In the genomic region with DNA sequence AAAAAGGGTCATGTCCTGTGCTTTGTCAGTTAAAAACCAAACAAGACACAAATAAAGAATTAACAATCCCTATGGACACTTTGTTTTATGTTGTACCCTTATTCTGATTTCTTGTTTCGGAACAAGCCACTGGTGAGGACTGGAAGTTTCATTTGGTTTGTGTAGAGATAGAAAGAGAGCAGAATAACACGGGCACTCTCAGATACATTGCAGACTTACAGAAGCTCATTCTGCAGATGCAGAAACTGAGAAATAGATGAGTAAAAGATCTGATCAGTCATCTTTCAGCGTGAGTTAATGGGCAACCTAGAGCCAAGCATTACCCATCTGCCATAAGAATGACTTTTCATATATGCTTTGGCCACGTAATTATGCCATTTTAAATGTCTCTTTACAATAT, we compare ENCODE assay signal across 34 cellular contexts.
"Had no signal": no experiment of that assay in that cellular context is flagged by ENCODE, and none has a peak within 500 bp of the region (broad histone marks: within the 10 kb centered on the region; RNA-seq: fewer than 3 reads in every experiment).

No MANE protein-coding gene starts in this region.

- H3K9ac ChIP-seq: KMS-11 had no signal

- DNase-seq: Karpas-422, Kasumi-1, MG63, MM.1S, MV-4-11, NCI-H1048, NCI-H1092, NCI-H1092 treated with DMSO at 0.1 percent for 48 hours, NCI-H1105, NCI-H1105 treated with DMSO at 0.1 percent for 48 hours, NCI-H1417, NCI-H1417 treated with DMSO at 0.1 percent for 48 hours, NCI-H1436, NCI-H1436 treated with DMSO at 0.1 percent for 48 hours, NCI-H146, NCI-H1694, NCI-H1694 treated with DMSO at 0.1 percent for 48 hours, NCI-H187, NCI-H187 treated with DMSO at 0.1 percent for 48 hours, NCI-H1930, NCI-H2029, NCI-H2029 treated with DMSO at 0.1 percent for 48 hours, NCI-H2081, NCI-H2081 treated with DMSO at 0.1 percent for 48 hours, NCI-H2107, NCI-H2171, NCI-H2171 treated with DMSO at 0.1 percent for 48 hours, NCI-H2227 treated with DMSO at 0.1 percent for 48 hours, NCI-H226, NCI-H345, NCI-H446, NCI-H446 treated with DMSO at 0.1 percent for 48 hours, NCI-H510A had no signal

- H3K4me2 ChIP-seq: KMS-11 had no signal

- H3K27ac ChIP-seq: KMS-11 had no signal

- H3K9me3 ChIP-seq: MG63 had no signal

- H3K36me3 ChIP-seq: MG63 had no signal

- H3K4me3 ChIP-seq: MG63 had no signal
